18 cellular contexts compared by ENCODE assay signal in genomic region chrX:20414781-20415445, GRCh38.
DNase-seq lines count a peak whose midpoint lies in the region; ATAC-seq and TF ChIP-seq lines count a peak whose summit lies in the region.
"Had no signal": no experiment of that assay in that cellular context is flagged by ENCODE, and none has a peak within 500 bp of the region (broad histone marks: within the 10 kb centered on the region; RNA-seq: fewer than 3 reads in every experiment).

No MANE protein-coding gene starts in this region.

- peaks cover 8% of the 10 kb centered on the region for H3K4me1 ChIP-seq in SJSA1 (replicated peaks)
- H3K4me1 ChIP-seq: right lobe of liver, testis had no signal

- H3K4me3 Mint-ChIP-seq in CD4-positive, alpha-beta T cell: no peak overlapping the region
- H3K4me3 Mint-ChIP-seq: B cell, HFFc6 had no signal

- no peaks in the 10 kb centered on the region for H3K9me3 ChIP-seq in CD4-positive, alpha-beta T cell (ENCODE audit: control insufficient read depth, low read length)
- H3K9me3 ChIP-seq in SJSA1 (replicated peaks): no peaks in the 10 kb centered on the region
- H3K9me3 ChIP-seq: heart right ventricle, right lobe of liver, testis had no signal

- DNase-seq in AG10803 (ENCODE audit: low read depth) (peak; percentile 33), SJSA1 (ENCODE audit: low read depth in 1 of 2, low spot score in 2 of 2) (peak; percentile 19 to 28), kidney tubule cell (ENCODE audit: low spot score) (peak; percentile 43), kidney glomerular epithelial cell (lab: John Stamatoyannopoulos, UW) (no peak), NCI-H2171 (lab: John Stamatoyannopoulos, UW) (no peak)
- no peak for DNase-seq in CD4-positive, alpha-beta T cell
- DNase-seq: central memory CD4-positive, alpha-beta T cell; effector CD4-positive, alpha-beta T cell; heart right ventricle; HFFc6; NCI-H2107; NCI-H82; nucleus accumbens; right lobe of liver; testis had no signal

- no peaks in the 10 kb centered on the region for H3K27me3 Mint-ChIP-seq in CD4-positive, alpha-beta T cell
- H3K27me3 Mint-ChIP-seq: B cell had no signal

- peak; percentile 30 for ATAC-seq in CD4-positive, alpha-beta T cell (ENCODE audit: poor library complexity)
- ATAC-seq in GM18867 (IDR thresholded peaks at IDR 0.05; ENCODE audit: unreplicated experiment): no peak
- ATAC-seq: heart right ventricle, Panc1, right lobe of liver had no signal

- POLR2A ChIA-PET in CD4-positive, alpha-beta T cell (lab: Charles Lee): interaction anchor here (1.0 to 3.7 kb wide), 4 partner anchors 11 to 152 kb away, joined by 3 to 28 read pairs (median 6); partner anchors contain the start of gene RPS6KA3

- no peaks in the 10 kb centered on the region for H3K36me3 ChIP-seq in SJSA1
- H3K36me3 ChIP-seq: heart right ventricle, right lobe of liver had no signal

- peak overlapping the region; percentile 89 for H3K27ac Mint-ChIP-seq in CD4-positive, alpha-beta T cell
- H3K27ac Mint-ChIP-seq: HFFc6 had no signal

- CTCF ChIA-PET in CD4-positive, alpha-beta T cell (lab: Charles Lee): interaction anchor here (0.6 to 1.4 kb wide), 2 partner anchors 9 to 23 kb away, joined by 3 to 4 read pairs; no protein-coding TSS in a partner anchor

- H3K36me3 Mint-ChIP-seq in CD4-positive, alpha-beta T cell (ENCODE audit: low read depth): no peaks in the 10 kb centered on the region

- no peaks in the 10 kb centered on the region for H3K27me3 ChIP-seq in CD4-positive, alpha-beta T cell (ENCODE audit: control insufficient read depth, insufficient read depth, low read length)
- H3K27me3 ChIP-seq in SJSA1 (replicated peaks): no peaks in the 10 kb centered on the region
- H3K27me3 ChIP-seq: heart right ventricle, right lobe of liver, testis had no signal

- no peak overlapping the region for H3K27ac ChIP-seq in CD4-positive, alpha-beta T cell (ENCODE audit: low read depth, low read length)
- H3K27ac ChIP-seq in SJSA1: no peak overlapping the region
- H3K27ac ChIP-seq: right lobe of liver, testis had no signal

- H3K4me1 Mint-ChIP-seq in CD4-positive, alpha-beta T cell (ENCODE audit: low read depth): peaks cover 63% of the 10 kb centered on the region

- intact Hi-C loops in CD4-positive, alpha-beta T cell (cut with DNase I, micrococcal nuclease): loop anchor here in 1 of 2 experiments (10.0 kb wide), 1 partner anchor 150 kb away; the partner anchor contains the start of gene RPS6KA3

- TF ChIP-seq CTCF in AG10803 (conservative IDR thresholded peaks at IDR 0.05; ENCODE audit: low read length): no peak
- no peak for TF ChIP-seq CTCF in CD4-positive, alpha-beta T cell (IDR thresholded peaks at IDR 0.05)

- peaks cover 2% of the 10 kb centered on the region for H3K9me3 Mint-ChIP-seq in CD4-positive, alpha-beta T cell
- H3K9me3 Mint-ChIP-seq: HFFc6 had no signal

- H3K4me3 ChIP-seq in AG10803 (ENCODE audit: low read length) (no peak overlapping the region), SJSA1 (no peak overlapping the region)
- H3K4me3 ChIP-seq: heart right ventricle, right lobe of liver, testis had no signal

Comparison
In these comparisons a context has a peak if more than half of its experiments do, and no peak if none do; other contexts are left out.
1. DNase-seq: peak in AG10803 (single experiment), SJSA1 (2 of 2) and kidney tubule cell (single experiment); none in CD4-positive, alpha-beta T cell (0 of 10), kidney glomerular epithelial cell (single experiment) and NCI-H2171 (single experiment).